ENCODE assay signal across 10 cellular contexts in genomic region chr1:178664278-178664677, GRCh38.
DNase-seq lines count a peak whose midpoint lies in the region; ATAC-seq and TF ChIP-seq lines count a peak whose summit lies in the region.
"Had no signal": no experiment of that assay in that cellular context is flagged by ENCODE, and none has a peak within 500 bp of the region (broad histone marks: within the 10 kb centered on the region; RNA-seq: fewer than 3 reads in every experiment).

No MANE protein-coding gene starts in this region.

- H3K9me3 ChIP-seq in tibial artery: no peaks in the 10 kb centered on the region

- TF ChIP-seq CTCF in tibial artery (IDR thresholded peaks at IDR 0.05): no peak

- H3K36me3 ChIP-seq in tibial artery: no peaks in the 10 kb centered on the region

- DNase-seq in NCI-H1092 treated with DMSO at 0.1 percent for 48 hours (lab: John Stamatoyannopoulos, UW) (no peak), tibial artery (no peak), NCI-H510A treated with DMSO at 0.1 percent for 48 hours (lab: John Stamatoyannopoulos, UW) (no peak), NCI-H345 (lab: John Stamatoyannopoulos, UW) (no peak)
- DNase-seq: DMS79 had no signal

- intact Hi-C loops in tibial artery (cut with DNase I; ENCODE audit: low total_unique reads): no loop called here

- H3K4me1 ChIP-seq in tibial artery: no peaks in the 10 kb centered on the region

- no peaks in the 10 kb centered on the region for H3K27me3 ChIP-seq in tibial artery

- ATAC-seq in GM18861 (IDR thresholded peaks at IDR 0.05; ENCODE audit: unreplicated experiment): peak; percentile 81
- ATAC-seq in GM21786 (IDR thresholded peaks at IDR 0.05; ENCODE audit: unreplicated experiment): peak; percentile 79
- ATAC-seq in HG03520 (IDR thresholded peaks at IDR 0.05; ENCODE audit: unreplicated experiment): peak; percentile 69
- peak; percentile 63 for ATAC-seq in esophagus mucosa

- H3K27ac ChIP-seq in tibial artery: no peak overlapping the region
- H3K27ac ChIP-seq: RWPE1 had no signal

- H3K4me3 ChIP-seq in tibial artery: no peak overlapping the region
